In the genomic region with DNA sequence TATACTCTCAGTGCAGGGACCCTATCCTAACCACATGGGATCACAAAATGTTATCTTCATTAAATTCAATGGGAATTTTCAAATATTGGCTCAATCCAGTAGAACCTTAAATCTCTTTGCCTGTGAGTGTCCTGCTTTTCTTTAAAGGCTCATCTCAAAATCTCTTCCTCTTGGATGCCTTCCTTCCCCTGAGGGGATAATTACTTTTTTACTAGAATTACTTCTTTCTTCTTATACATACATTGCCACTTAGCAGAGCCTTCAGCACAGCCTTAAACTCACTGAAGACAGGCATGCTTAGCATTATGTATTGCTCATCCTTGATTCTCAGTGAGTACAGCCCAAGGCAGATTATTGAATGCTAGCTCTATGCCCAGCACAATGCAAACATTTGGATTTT, we compare ENCODE assay signal across 15 cellular contexts.
DNase-seq lines count a peak whose midpoint lies in the region; TF ChIP-seq lines count a peak whose summit lies in the region.
"Had no signal": no experiment of that assay in that cellular context is flagged by ENCODE, and none has a peak within 500 bp of the region (broad histone marks: within the 10 kb centered on the region; RNA-seq: fewer than 3 reads in every experiment).

No MANE protein-coding gene starts in this region.

- H3K4me3 ChIP-seq in A673 (ENCODE audit: low read depth, low read length, poor library complexity, severe bottlenecking): no peak overlapping the region
- no peak overlapping the region for H3K4me3 ChIP-seq in tibial nerve
- H3K4me3 ChIP-seq in coronary artery: no peak overlapping the region
- H3K4me3 ChIP-seq in right atrium auricular region: no peak overlapping the region
- H3K4me3 ChIP-seq: HAP-1 had no signal

- no peak for TF ChIP-seq EP300 in tibial nerve (IDR thresholded peaks at IDR 0.05)

- no peak for TF ChIP-seq POLR2A in tibial nerve (IDR thresholded peaks at IDR 0.05)

- no peaks in the 10 kb centered on the region for H3K4me1 ChIP-seq in A673 (ENCODE audit: insufficient read depth, low read length, poor library complexity, severe bottlenecking)
- H3K4me1 ChIP-seq in tibial nerve: no peaks in the 10 kb centered on the region
- no peaks in the 10 kb centered on the region for H3K4me1 ChIP-seq in right atrium auricular region
- H3K4me1 ChIP-seq: BE2C, HAP-1 had no signal

- H3K36me3 Mint-ChIP-seq in osteocyte (ENCODE audit: unreplicated experiment): no peaks in the 10 kb centered on the region
- H3K36me3 Mint-ChIP-seq: CD4-positive, alpha-beta memory T cell had no signal

- no peaks in the 10 kb centered on the region for H3K9me3 ChIP-seq in A673 (ENCODE audit: low read depth, low read length, poor library complexity, severe bottlenecking)
- peaks cover 0 to 6% (median 0%) of the 10 kb centered on the region in 4 donors for H3K9me3 ChIP-seq in tibial nerve
- H3K9me3 ChIP-seq in right atrium auricular region: no peaks in the 10 kb centered on the region
- H3K9me3 ChIP-seq: BE2C, HAP-1 had no signal

- DNase-seq in A673 (ENCODE audit: low spot score): peak; percentile 43
- peak; percentile 24 for DNase-seq in SK-MEL-5 (ENCODE audit: low read depth, low spot score)
- DNase-seq in osteocyte (ENCODE audit: extremely low spot score, unreplicated experiment): no peak
- no peak for DNase-seq in tibial nerve (ENCODE audit: low spot score in 2 of 2)
- no peak for DNase-seq in coronary artery (ENCODE audit: low spot score)
- no peak for DNase-seq in right atrium auricular region (ENCODE audit: low spot score)
- DNase-seq: BE2C; CD4-positive, alpha-beta memory T cell; COR-L47; DMS153; DMS79 treated with DMSO at 0.1 percent for 48 hours; EL had no signal

- POLR2A ChIA-PET in A673 (lab: Charles Lee; ENCODE audit: low non-redundant PET): interaction anchor here (0.6 kb wide), 1 partner anchor 583 kb away, joined by 4 read pairs; no protein-coding TSS in a partner anchor

- no peak for TF ChIP-seq CTCF in A673 (conservative IDR thresholded peaks at IDR 0.05; ENCODE audit: low read depth, low read length)
- TF ChIP-seq CTCF in LNCAP (IDR thresholded peaks at IDR 0.05): peak; percentile 7; the same call in 1 of the 2 replicates
- no peak for TF ChIP-seq CTCF in osteocyte (IDR thresholded peaks at IDR 0.05)
- no peak for TF ChIP-seq CTCF in tibial nerve (IDR thresholded peaks at IDR 0.05)
- no peak for TF ChIP-seq CTCF in coronary artery (IDR thresholded peaks at IDR 0.05)
- no peak for TF ChIP-seq CTCF in right atrium auricular region (IDR thresholded peaks at IDR 0.05)

- no peaks in the 10 kb centered on the region for H3K36me3 ChIP-seq in A673 (ENCODE audit: insufficient read depth, low read length, poor library complexity, severe bottlenecking)
- H3K36me3 ChIP-seq in tibial nerve: no peaks in the 10 kb centered on the region
- no peaks in the 10 kb centered on the region for H3K36me3 ChIP-seq in right atrium auricular region
- H3K36me3 ChIP-seq: BE2C, HAP-1 had no signal

- no peaks in the 10 kb centered on the region for H3K27me3 Mint-ChIP-seq in osteocyte (ENCODE audit: unreplicated experiment)
- H3K27me3 Mint-ChIP-seq: CD4-positive, alpha-beta memory T cell had no signal

- no TSS peak for BruUV-seq in A673 (replicated peaks; lab: Mats Ljungman, UMichigan)

- H3K27me3 ChIP-seq in A673 (replicated peaks; ENCODE audit: insufficient read depth, low read depth, low read length, poor library complexity) (no peaks in the 10 kb centered on the region), tibial nerve (no peaks in the 10 kb centered on the region), right atrium auricular region (no peaks in the 10 kb centered on the region)
- H3K27me3 ChIP-seq: BE2C had no signal

- in situ Hi-C loops in SK-MEL-5 (cut with HindIII; ENCODE audit: low pct_unique_long_range_greater_than_20kb, low sequenced_read_pairs): no loop called here

- CTCF ChIA-PET in A673 (lab: Charles Lee): no interaction called here

- intact Hi-C loops in A673 (cut with micrococcal nuclease; ENCODE audit: unreplicated experiment): no loop called here

- peaks cover 16% of the 10 kb centered on the region for H3K4me1 Mint-ChIP-seq in osteocyte (ENCODE audit: unreplicated experiment)
- H3K4me1 Mint-ChIP-seq: CD4-positive, alpha-beta memory T cell had no signal

- peaks cover 3% of the 10 kb centered on the region for H3K9me3 Mint-ChIP-seq in osteocyte (ENCODE audit: unreplicated experiment)

- no peak overlapping the region for H3K4me3 Mint-ChIP-seq in osteocyte (ENCODE audit: unreplicated experiment)
- H3K4me3 Mint-ChIP-seq: CD4-positive, alpha-beta memory T cell had no signal

- peak overlapping the region; percentile 25 for H3K27ac Mint-ChIP-seq in osteocyte (ENCODE audit: unreplicated experiment)
- H3K27ac Mint-ChIP-seq: CD4-positive, alpha-beta memory T cell had no signal

- H3K27ac ChIP-seq in A673 (ENCODE audit: low read depth, low read length, poor library complexity, severe bottlenecking) (no peak overlapping the region), tibial nerve (no peak overlapping the region), coronary artery (no peak overlapping the region), right atrium auricular region (no peak overlapping the region)
- H3K27ac ChIP-seq: C4-2B had no signal

Comparison
In these comparisons a context has a peak if more than half of its experiments do, and no peak if none do; other contexts are left out.
1. DNase-seq: peak in A673 (single experiment) and SK-MEL-5 (single experiment); none in osteocyte (single experiment), tibial nerve (0 of 2), coronary artery (single experiment) and right atrium auricular region (single experiment).